Comparison of ENCODE assay signal across 29 cellular contexts in genomic region chr5:149881069-149881622, GRCh38.
"Had no signal": no experiment of that assay in that cellular context is flagged by ENCODE, and none has a peak within 500 bp of the region (broad histone marks: within the 10 kb centered on the region; RNA-seq: fewer than 3 reads in every experiment).

No MANE protein-coding gene starts in this region.

- H3K4me2 ChIP-seq: neural progenitor cell, smooth muscle cell had no signal

- H3K9me3 ChIP-seq: left lung, lower lobe of right lung, neutrophil, right atrium auricular region, right lobe of liver, tibial nerve, upper lobe of left lung, vagina had no signal

- FAIRE-seq: islet of Langerhans, kidney had no signal

- H3K79me2 ChIP-seq: parathyroid adenoma had no signal

- H3K27ac ChIP-seq: left lung, lower lobe of right lung, neural progenitor cell, neutrophil, parathyroid adenoma, right atrium auricular region, right lobe of liver, tibial nerve, upper lobe of left lung, vagina had no signal

- DNase-seq: hypothalamus; immature natural killer cell; kidney; left colon; left lung; lower lobe of right lung; mesendoderm; naive B cell; natural killer cell; nephron progenitor cell; occipital lobe; right lobe of liver; stimulated activated CD4-positive, alpha-beta T cell treated with anti-CD3 and anti-CD28 coated beads, Interleukin-1b, Interleukin-23, amount 100 ng/mL, for 48 hours; stimulated activated CD4-positive, alpha-beta T cell treated with anti-CD3 and anti-CD28 coated beads, Interleukin-2, amount 100 ng/mL, for 48 hours; stimulated activated CD4-positive, alpha-beta T cell treated with anti-CD3 and anti-CD28 coated beads, Interleukin-4, amount 100 ng/mL, for 4 hours; stimulated activated CD8-positive, alpha-beta memory T cell treated with anti-CD3 and anti-CD28 coated beads, Interleukin-4, amount 100 ng/mL, for 48 hours; stimulated activated naive CD4-positive, alpha-beta T cell treated with Interleukin-2 at 50 U/mL for 16 hours; stimulated activated naive CD8-positive, alpha-beta T cell treated with anti-CD3 and anti-CD28 coated beads, Interleukin-15, amount 100 ng/mL, for 72 hours; substantia nigra; upper lobe of left lung had no signal

- H3K9ac ChIP-seq: neural progenitor cell, parathyroid adenoma had no signal

- ATAC-seq: left colon; left lung; lower lobe of right lung; natural killer cell; right lobe of liver; stimulated activated memory B cell treated with anti-CD40 and anti-IgM and Interleukin-4, amounts not matched to agents 10 μg/mL and 1 μg/mL and 100 μg/mL, for 72 hours; stimulated activated naive CD8-positive, alpha-beta T cell treated with anti-CD3 and anti-CD28 coated beads, Interleukin-15, amount 100 ng/mL, for 72 hours had no signal

- H3K36me3 ChIP-seq: left lung, lower lobe of right lung, neural progenitor cell, neutrophil, right atrium auricular region, right lobe of liver, tibial nerve, upper lobe of left lung, vagina had no signal

- H3K27me3 ChIP-seq: left lung, neural progenitor cell, neutrophil, right atrium auricular region, right lobe of liver, tibial nerve, upper lobe of left lung, vagina had no signal

- H2AFZ ChIP-seq: neural progenitor cell, parathyroid adenoma had no signal

- H3K4me3 ChIP-seq: left lung, lower lobe of right lung, neural progenitor cell, right atrium auricular region, right lobe of liver, smooth muscle cell, tibial nerve, upper lobe of left lung, vagina had no signal

- H3K4me1 ChIP-seq: left lung, neural progenitor cell, right atrium auricular region, right lobe of liver, tibial nerve, vagina had no signal
